28 cellular contexts compared by ENCODE assay signal in genomic region chr13:71056581-71056980, GRCh38.
DNase-seq lines count a peak whose midpoint lies in the region; ATAC-seq and TF ChIP-seq lines count a peak whose summit lies in the region.
"Had no signal": no experiment of that assay in that cellular context is flagged by ENCODE, and none has a peak within 500 bp of the region (broad histone marks: within the 10 kb centered on the region; RNA-seq: fewer than 3 reads in every experiment).

No MANE protein-coding gene starts in this region.

- TF ChIP-seq CTCF in neural progenitor cell (IDR thresholded peaks at IDR 0.05) = no peak

- H3K79me2 ChIP-seq in neural progenitor cell (ENCODE audit: low read depth) = no peaks in the 10 kb centered on the region

- H2AFZ ChIP-seq in neural progenitor cell (replicated peaks) = peak overlapping the region; percentile 77

- no peaks in the 10 kb centered on the region for H3F3A ChIP-seq in neural progenitor cell (ENCODE audit: low read depth)

- H3K4me1 Mint-ChIP-seq in neural progenitor cell = no peaks in the 10 kb centered on the region
- H3K4me1 Mint-ChIP-seq: activated T-helper 17 cell treated with anti-CD3 and anti-CD28 coated beads, Interleukin-2, amount 50 U/mL, for 72 hours; natural killer cell; stimulated activated effector memory CD8-positive, alpha-beta T cell treated with anti-CD3 and anti-CD28 coated beads, Interleukin-12 subunit alpha, Interleukin-12 subunit beta, amount 100 ng/mL, for 72 hours had no signal

- no peak overlapping the region for H3K4me3 Mint-ChIP-seq in neural progenitor cell
- H3K4me3 Mint-ChIP-seq: activated T-helper 17 cell treated with anti-CD3 and anti-CD28 coated beads, Interleukin-2, amount 50 U/mL, for 72 hours; natural killer cell; stimulated activated effector memory CD8-positive, alpha-beta T cell treated with anti-CD3 and anti-CD28 coated beads, Interleukin-12 subunit alpha, Interleukin-12 subunit beta, amount 100 ng/mL, for 72 hours had no signal

- H3K9me3 ChIP-seq in neural progenitor cell (ENCODE audit: low read depth) = no peaks in the 10 kb centered on the region
- H3K9me3 ChIP-seq: esophagus squamous epithelium, MG63, mucosa of descending colon, Peyer's patch had no signal

- no peaks in the 10 kb centered on the region for H3K36me3 Mint-ChIP-seq in neural progenitor cell
- H3K36me3 Mint-ChIP-seq: natural killer cell; stimulated activated effector memory CD8-positive, alpha-beta T cell treated with anti-CD3 and anti-CD28 coated beads, Interleukin-12 subunit alpha, Interleukin-12 subunit beta, amount 100 ng/mL, for 72 hours had no signal

- no peaks in the 10 kb centered on the region for H3K27me3 Mint-ChIP-seq in neural progenitor cell (ENCODE audit: insufficient read depth, low read depth)
- H3K27me3 Mint-ChIP-seq: activated T-helper 17 cell treated with anti-CD3 and anti-CD28 coated beads, Interleukin-2, amount 50 U/mL, for 72 hours had no signal

- H3K4me1 ChIP-seq in neural progenitor cell = no peaks in the 10 kb centered on the region
- H3K4me1 ChIP-seq: Caco-2, esophagus squamous epithelium, Peyer's patch, upper lobe of left lung had no signal

- no peak overlapping the region for H3K9ac ChIP-seq in neural progenitor cell
- H3K9ac ChIP-seq: KMS-11 had no signal

- ATAC-seq in GM18498 (IDR thresholded peaks at IDR 0.05; ENCODE audit: unreplicated experiment) (peak; percentile 24), HG02973 (IDR thresholded peaks at IDR 0.05; ENCODE audit: unreplicated experiment) (peak; percentile 31), GM21528 (IDR thresholded peaks at IDR 0.05; ENCODE audit: low FRiP score, unreplicated experiment) (no peak)
- ATAC-seq: activated T-helper 17 cell treated with anti-CD3 and anti-CD28 coated beads, Interleukin-2, amount 50 U/mL, for 72 hours; mucosa of descending colon; natural killer cell; stimulated activated effector memory CD8-positive, alpha-beta T cell treated with anti-CD3 and anti-CD28 coated beads, Interleukin-12 subunit alpha, Interleukin-12 subunit beta, amount 100 ng/mL, for 72 hours had no signal

- H4K20me1 ChIP-seq in neural progenitor cell (ENCODE audit: low read depth) = no peaks in the 10 kb centered on the region

- no peaks in the 10 kb centered on the region for H3K27me3 ChIP-seq in neural progenitor cell
- H3K27me3 ChIP-seq: dorsolateral prefrontal cortex, esophagus squamous epithelium, MG63, Peyer's patch, upper lobe of left lung had no signal

- H3K27ac Mint-ChIP-seq in neural progenitor cell = no peak overlapping the region
- H3K27ac Mint-ChIP-seq: activated T-helper 17 cell treated with anti-CD3 and anti-CD28 coated beads, Interleukin-2, amount 50 U/mL, for 72 hours; natural killer cell; stimulated activated effector memory CD8-positive, alpha-beta T cell treated with anti-CD3 and anti-CD28 coated beads, Interleukin-12 subunit alpha, Interleukin-12 subunit beta, amount 100 ng/mL, for 72 hours had no signal

- peaks cover 16% of the 10 kb centered on the region for H3K9me3 Mint-ChIP-seq in neural progenitor cell
- H3K9me3 Mint-ChIP-seq: activated T-helper 17 cell treated with anti-CD3 and anti-CD28 coated beads, Interleukin-2, amount 50 U/mL, for 72 hours had no signal

- peak; percentile 5 for DNase-seq in UCSD-AML1 (lab: John Stamatoyannopoulos, UW; ENCODE audit: unreplicated experiment)
- DNase-seq in neural progenitor cell (ENCODE audit: low spot score) = no peak
- DNase-seq in hepatic stellate cell (ENCODE audit: low spot score) = no peak
- DNase-seq in amniotic stem cell (lab: John Stamatoyannopoulos, UW) = no peak
- DNase-seq: activated CD4-positive, alpha-beta T cell treated with anti-CD3 and anti-CD28 coated beads for 4 hours; activated naive CD4-positive, alpha-beta T cell treated with anti-CD3 and anti-CD28 coated beads, Interleukin-2, amount 50 U/mL, for 16 hours; C1 segment of cervical spinal cord; Caco-2; DMS53; dorsolateral prefrontal cortex; esophagus squamous epithelium; foreskin melanocyte; MG63; mucosa of descending colon; natural killer cell; NCI-H510A treated with DMSO at 0.1 percent for 48 hours; Peyer's patch; SHP77; stimulated activated CD4-positive, alpha-beta T cell treated with anti-CD3 and anti-CD28 coated beads, Interleukin-15, amount 100 ng/mL, for 24 hours; T-helper 2 cell; upper lobe of left lung had no signal

- H3K27ac ChIP-seq in neural progenitor cell = no peak overlapping the region
- H3K27ac ChIP-seq: dorsolateral prefrontal cortex, esophagus squamous epithelium, KMS-11, Peyer's patch, upper lobe of left lung had no signal

- H3K4me2 ChIP-seq in neural progenitor cell = no peak overlapping the region
- H3K4me2 ChIP-seq: KMS-11 had no signal

- H3K4me3 ChIP-seq in neural progenitor cell = no peak overlapping the region
- H3K4me3 ChIP-seq: dorsolateral prefrontal cortex, esophagus squamous epithelium, lung, MG63, mucosa of descending colon, Peyer's patch, upper lobe of left lung had no signal

- no peaks in the 10 kb centered on the region for H3K36me3 ChIP-seq in neural progenitor cell
- H3K36me3 ChIP-seq: esophagus squamous epithelium, MG63, Peyer's patch, upper lobe of left lung had no signal
